17 cellular contexts compared by ENCODE assay signal in genomic region chr4:87114245-87115062, GRCh38.
DNase-seq lines count a peak whose midpoint lies in the region; ATAC-seq and TF ChIP-seq lines count a peak whose summit lies in the region.
"Had no signal": no experiment of that assay in that cellular context is flagged by ENCODE, and none has a peak within 500 bp of the region (broad histone marks: within the 10 kb centered on the region; RNA-seq: fewer than 3 reads in every experiment).

No MANE protein-coding gene starts in this region.

- in situ Hi-C loops in brain microvascular endothelial cell (cut with HindIII; ENCODE audit: low pct_ligation_motif_present, low sequenced_read_pairs), result loop anchor here (25.0 kb wide), 1 partner anchor 177 kb away; the partner anchor contains the start of gene AFF1

- H3K27ac ChIP-seq in brain microvascular endothelial cell (no peak overlapping the region), foreskin keratinocyte (no peak overlapping the region)

- intact Hi-C loops in Right ventricle myocardium superior (cut with DNase I) (no loop called here), Right ventricle myocardium inferior (cut with DNase I) (no loop called here)

- peak; percentile 32 for TF ChIP-seq CTCF in brain microvascular endothelial cell (IDR thresholded peaks at IDR 0.05; ENCODE audit: low read depth, low read length, missing control alignments)
- TF ChIP-seq CTCF in foreskin keratinocyte (conservative IDR thresholded peaks at IDR 0.05), result no peak

- peaks cover 3% of the 10 kb centered on the region for H3K4me1 ChIP-seq in foreskin keratinocyte

- H3K36me3 ChIP-seq in brain microvascular endothelial cell (replicated peaks), result peaks cover 12% of the 10 kb centered on the region

- H3K27me3 ChIP-seq in brain microvascular endothelial cell (replicated peaks) (no peaks in the 10 kb centered on the region), foreskin keratinocyte (no peaks in the 10 kb centered on the region)

- no peak overlapping the region for H3K4me3 ChIP-seq in brain microvascular endothelial cell (ENCODE audit: low read depth, low read length)
- H3K4me3 ChIP-seq: skin epidermis had no signal

- ATAC-seq in Right ventricle myocardium superior (ENCODE audit: poor library complexity) (peak; percentile 58), Right ventricle myocardium inferior (no peak), HG03520 (IDR thresholded peaks at IDR 0.05; ENCODE audit: unreplicated experiment) (no peak), foreskin keratinocyte (no peak), HG02798 (IDR thresholded peaks at IDR 0.05; ENCODE audit: poor library complexity, unreplicated experiment) (no peak)
- ATAC-seq: stimulated activated naive CD8-positive, alpha-beta T cell treated with anti-CD3 and anti-CD28 coated beads, Interleukin-15, Interleukin-2, amounts not matched to agents 100 U/mL and 50 U/mL, for 24 hours had no signal

- DNase-seq in Right ventricle myocardium superior, result no peak
- DNase-seq in Right ventricle myocardium inferior (ENCODE audit: missing footprints), result no peak
- no peak for DNase-seq in brain microvascular endothelial cell
- peak; percentile 42 for DNase-seq in iPS-NIHi11 (ENCODE audit: low spot score)
- DNase-seq in anterior cingulate cortex (lab: John Stamatoyannopoulos, UW), result no peak
- DNase-seq in foreskin keratinocyte, result no peak
- DNase-seq: activated CD4-positive, alpha-beta T cell treated with anti-CD3 and anti-CD28 coated beads, Interleukin-2, amount 50 U/mL, for 1 hour; activated T-cell treated with anti-CD3 and anti-CD28 coated beads, Interleukin-2, amount 50 U/mL, for 48 hours; dermis blood vessel endothelial cell; HCEC 1CT; NCI-H2081; NCI-H748 treated with DMSO at 0.1 percent for 48 hours; nucleus accumbens; stimulated activated naive CD8-positive, alpha-beta T cell treated with anti-CD3 and anti-CD28 coated beads, Interleukin-15, Interleukin-2, amounts not matched to agents 100 U/mL and 50 U/mL, for 24 hours had no signal
